Comparison of ENCODE assay signal across 2 cellular contexts in genomic region chr3:194760740-194761139, GRCh38.
TF ChIP-seq lines count a peak whose summit lies in the region.

No MANE protein-coding gene starts in this region.

TF ChIP-seq in HepG2, 621 proteins besides CTCF, POLR2A, EP300 and RAD21:
- TF ChIP-seq ZNF329 (CRISPR knock-in tag; IDR thresholded peaks at IDR 0.05; ENCODE audit: low read depth) (no peak), ZNF780A (CRISPR knock-in tag; IDR thresholded peaks at IDR 0.05) (no peak), GATAD2A (CRISPR knock-in tag; IDR thresholded peaks at IDR 0.05) (0 out of 2 replicates have a peak, but pooled peaks have one; percentile 14), ZNF512 (CRISPR knock-in tag; IDR thresholded peaks at IDR 0.05) (no peak), CEBPG (CRISPR knock-in tag; IDR thresholded peaks at IDR 0.05) (peak; percentile 38; the same call in 1 of the 2 replicates), MXD3 (CRISPR knock-in tag; IDR thresholded peaks at IDR 0.05) (no peak), CEBPB (IDR thresholded peaks at IDR 0.05; ENCODE audit: borderline replicate concordance, low read depth, low read length) (peak; percentile 80)

TF ChIP-seq in K562, 482 proteins besides CTCF, POLR2A, EP300 and RAD21:
- peak; percentile 51 for TF ChIP-seq CEBPB (tag; IDR thresholded peaks at IDR 0.05)
- TF ChIP-seq CEBPG (CRISPR knock-in tag; IDR thresholded peaks at IDR 0.05): no peak
- TF ChIP-seq CEBPG (tag; conservative IDR thresholded peaks at IDR 0.05 in 1 of 2, IDR thresholded peaks at IDR 0.05 in 1 of 2): peak in 1 of 2 experiments; percentile 43; a peak in 3 of 4 replicates
- no peak for TF ChIP-seq CBFA2T2 (conservative IDR thresholded peaks at IDR 0.05)
